Comparison of ENCODE assay signal across 14 cellular contexts in the genomic region with DNA sequence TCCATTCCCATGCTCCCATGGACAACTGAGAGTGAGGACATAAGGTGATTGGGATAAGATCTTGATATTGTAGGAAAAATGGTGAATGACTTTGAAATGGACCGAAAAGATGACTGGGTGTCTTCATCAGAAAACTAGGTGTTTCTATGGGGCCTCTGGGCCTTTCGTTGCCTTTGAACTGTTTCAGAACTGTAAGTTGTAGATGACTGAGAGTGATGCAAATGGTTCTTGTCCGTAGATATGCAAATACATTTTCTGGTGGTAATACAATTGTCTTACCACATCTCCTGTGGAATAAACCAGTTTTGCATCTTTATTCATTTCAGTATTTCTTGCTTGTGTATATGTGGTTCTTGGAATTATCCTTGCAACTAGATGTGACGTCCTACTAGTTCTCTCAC. TPM values are rescaled to one million over a fixed set of nuclear protein-coding genes. Genes with fewer than 3 reads are reported as not detected.
A peak's percentile ranks its signal among the peaks of the same experiment; 100 is the strongest.
DNase-seq lines count a peak whose midpoint lies in the region; ATAC-seq and TF ChIP-seq lines count a peak whose summit lies in the region.
"Had no signal": no experiment of that assay in that cellular context is flagged by ENCODE, and none has a peak within 500 bp of the region (broad histone marks: within the 10 kb centered on the region; RNA-seq: fewer than 3 reads in every experiment).

No MANE protein-coding gene starts in this region.

- H3K27ac Mint-ChIP-seq in memory B cell = no peak overlapping the region
- no peak overlapping the region for H3K27ac Mint-ChIP-seq in Caco-2 (ENCODE audit: unreplicated experiment)

- H4K20me1 ChIP-seq in GM23248 (ENCODE audit: insufficient read depth) = no peaks in the 10 kb centered on the region

- intact Hi-C loops in Caco-2 (cut with micrococcal nuclease; ENCODE audit: unreplicated experiment) = no loop called here

- H3K9me3 Mint-ChIP-seq in memory B cell (no peaks in the 10 kb centered on the region), Caco-2 (ENCODE audit: unreplicated experiment) (no peaks in the 10 kb centered on the region)
- H3K9me3 Mint-ChIP-seq: IgD-negative memory B cell had no signal

- in situ Hi-C loops in GM23248 (cut with MboI) = no loop called here

- no peaks in the 10 kb centered on the region for H3K36me3 ChIP-seq in Caco-2 (ENCODE audit: control insufficient read depth, insufficient read depth, low read length)
- no peaks in the 10 kb centered on the region for H3K36me3 ChIP-seq in GM23248 (ENCODE audit: low read depth)
- H3K36me3 ChIP-seq: SJCRH30, stomach had no signal

- no peak overlapping the region for H3K4me3 Mint-ChIP-seq in memory B cell
- H3K4me3 Mint-ChIP-seq in Caco-2 (ENCODE audit: unreplicated experiment) = no peak overlapping the region

- H3K4me3 ChIP-seq in Caco-2 (ENCODE audit: low read depth, low read length) = no peak overlapping the region
- H3K4me3 ChIP-seq in GM23248 = no peak overlapping the region
- H3K4me3 ChIP-seq: SJCRH30, stomach had no signal

- no peak for TF ChIP-seq CTCF in Caco-2 (IDR thresholded peaks at IDR 0.05; ENCODE audit: insufficient read depth in 1 of 2, low read depth in 1 of 2, low read length in 1 of 2, severe bottlenecking in 1 of 2, unreplicated experiment in 1 of 2)

- no peak overlapping the region for H2AFZ ChIP-seq in GM23248

- WGBS in GM23248 (ENCODE audit: low coverage in 1 of 2, low lambda C conversion rate in 2 of 2, missing lambda C conversion rate in 2 of 2), 2 experiments = 95 to 96% methylated on average over 4 of the region's 4 CpGs

- POLR2A ChIA-PET in Caco-2 (lab: Charles Lee) = no interaction called here

- H3K4me2 ChIP-seq in GM23248 (ENCODE audit: unreplicated experiment) = no peak overlapping the region

- peaks cover 8% of the 10 kb centered on the region for H3K4me1 Mint-ChIP-seq in memory B cell
- no peaks in the 10 kb centered on the region for H3K4me1 Mint-ChIP-seq in Caco-2 (ENCODE audit: low read depth, unreplicated experiment)

- ATAC-seq in GM21619 (IDR thresholded peaks at IDR 0.05; ENCODE audit: unreplicated experiment) (peak; percentile 38), HG03460 (IDR thresholded peaks at IDR 0.05; ENCODE audit: unreplicated experiment) (peak; percentile 38), memory B cell (ENCODE audit: low read depth) (peak; percentile 41)
- ATAC-seq: naive thymus-derived CD4-positive, alpha-beta T cell had no signal

- H3K79me2 ChIP-seq in GM23248 (ENCODE audit: insufficient read depth) = no peaks in the 10 kb centered on the region

- peaks cover 14% of the 10 kb centered on the region; the same call in 1 of the 2 replicates for H3F3A ChIP-seq in GM23248 (ENCODE audit: insufficient read depth)

- DNase-seq in activated effector memory CD4-positive, alpha-beta T cell treated with anti-CD3 and anti-CD28 coated beads, Interleukin-2, amount 50 U/mL, for 16 hours = peak; percentile 65
- DNase-seq in activated effector memory CD4-positive, alpha-beta T cell treated with Interleukin-2 at 50 U/mL for 16 hours = no peak
- no peak for DNase-seq in memory B cell (ENCODE audit: low spot score in 2 of 2)
- DNase-seq in Caco-2 = no peak
- no peak for DNase-seq in GM23248
- DNase-seq in NCI-H345 (lab: John Stamatoyannopoulos, UW) = no peak
- DNase-seq: SJCRH30, stomach had no signal

- H3K9me2 ChIP-seq in GM23248 (ENCODE audit: insufficient read depth) = no peaks in the 10 kb centered on the region

- peaks cover 2% of the 10 kb centered on the region for H3K36me3 Mint-ChIP-seq in memory B cell
- H3K36me3 Mint-ChIP-seq in Caco-2 (ENCODE audit: insufficient read depth, unreplicated experiment) = no peaks in the 10 kb centered on the region
- H3K36me3 Mint-ChIP-seq: IgD-negative memory B cell had no signal

- H3K4me1 ChIP-seq in Caco-2 = no peaks in the 10 kb centered on the region
- H3K4me1 ChIP-seq in GM23248 (ENCODE audit: insufficient read depth) = peaks cover 15% of the 10 kb centered on the region
- H3K4me1 ChIP-seq: stomach had no signal

- H3K9ac ChIP-seq in GM23248 = no peak overlapping the region

- H3K9me3 ChIP-seq in Caco-2 = no peaks in the 10 kb centered on the region
- H3K9me3 ChIP-seq in GM23248 (ENCODE audit: low read depth) = no peaks in the 10 kb centered on the region
- H3K9me3 ChIP-seq: SJCRH30, stomach had no signal

- H3K27me3 ChIP-seq in Caco-2 (replicated peaks; ENCODE audit: control insufficient read depth, insufficient read depth, low read length) = no peaks in the 10 kb centered on the region
- no peaks in the 10 kb centered on the region for H3K27me3 ChIP-seq in GM23248 (replicated peaks; ENCODE audit: insufficient read depth)
- H3K27me3 ChIP-seq: SJCRH30, stomach had no signal

- H3K27ac ChIP-seq in GM23248 = no peak overlapping the region
- H3K27ac ChIP-seq: SJCRH30, stomach had no signal

- H3K27me3 Mint-ChIP-seq in memory B cell (peaks cover 19% of the 10 kb centered on the region), Caco-2 (ENCODE audit: insufficient read depth, unreplicated experiment) (no peaks in the 10 kb centered on the region)
- H3K27me3 Mint-ChIP-seq: naive thymus-derived CD4-positive, alpha-beta T cell had no signal

- BruUV-seq in Caco-2 (replicated peaks; lab: Mats Ljungman, UMichigan) = no TSS peak

- CTCF ChIA-PET in Caco-2 (lab: Charles Lee) = no interaction called here

RNA-seq across cellular contexts. Expression of gene TEX48, which starts 16.0 kb away (rescaled TPM):
- not detected in 2 replicates for total RNA-seq in Caco-2 (2022)
- total RNA-seq in GM23248 (2014; rRNA removed; shearing (Covaris generic)) = not detected in 2 replicates
- not detected in 2 replicates for polyA plus RNA-seq in GM23248 (2016; fragmentation: Nextera tagmentation; extraction: Ambion mirVana)
- total RNA-seq: H1, SJCRH30, stomach had no signal
- polyA plus RNA-seq: AG04450; H1; IgD-negative memory B cell; naive thymus-derived CD4-positive, alpha-beta T cell; stomach had no signal

RNA-seq across cellular contexts. Expression of gene TEX53, which starts 40.3 kb away (rescaled TPM):
- not detected in 2 replicates for total RNA-seq in Caco-2 (2022)
- not detected in 2 replicates for total RNA-seq in GM23248 (2014; rRNA removed; shearing (Covaris generic))
- not detected in 2 replicates for polyA plus RNA-seq in GM23248 (2016; fragmentation: Nextera tagmentation; extraction: Ambion mirVana)
- total RNA-seq: H1; naive thymus-derived CD4-positive, alpha-beta T cell; SJCRH30; stomach had no signal
- polyA plus RNA-seq: AG04450; H1; IgD-negative memory B cell; naive thymus-derived CD4-positive, alpha-beta T cell; stomach had no signal
